Comparison of ENCODE assay signal across 12 cellular contexts in the genomic region with DNA sequence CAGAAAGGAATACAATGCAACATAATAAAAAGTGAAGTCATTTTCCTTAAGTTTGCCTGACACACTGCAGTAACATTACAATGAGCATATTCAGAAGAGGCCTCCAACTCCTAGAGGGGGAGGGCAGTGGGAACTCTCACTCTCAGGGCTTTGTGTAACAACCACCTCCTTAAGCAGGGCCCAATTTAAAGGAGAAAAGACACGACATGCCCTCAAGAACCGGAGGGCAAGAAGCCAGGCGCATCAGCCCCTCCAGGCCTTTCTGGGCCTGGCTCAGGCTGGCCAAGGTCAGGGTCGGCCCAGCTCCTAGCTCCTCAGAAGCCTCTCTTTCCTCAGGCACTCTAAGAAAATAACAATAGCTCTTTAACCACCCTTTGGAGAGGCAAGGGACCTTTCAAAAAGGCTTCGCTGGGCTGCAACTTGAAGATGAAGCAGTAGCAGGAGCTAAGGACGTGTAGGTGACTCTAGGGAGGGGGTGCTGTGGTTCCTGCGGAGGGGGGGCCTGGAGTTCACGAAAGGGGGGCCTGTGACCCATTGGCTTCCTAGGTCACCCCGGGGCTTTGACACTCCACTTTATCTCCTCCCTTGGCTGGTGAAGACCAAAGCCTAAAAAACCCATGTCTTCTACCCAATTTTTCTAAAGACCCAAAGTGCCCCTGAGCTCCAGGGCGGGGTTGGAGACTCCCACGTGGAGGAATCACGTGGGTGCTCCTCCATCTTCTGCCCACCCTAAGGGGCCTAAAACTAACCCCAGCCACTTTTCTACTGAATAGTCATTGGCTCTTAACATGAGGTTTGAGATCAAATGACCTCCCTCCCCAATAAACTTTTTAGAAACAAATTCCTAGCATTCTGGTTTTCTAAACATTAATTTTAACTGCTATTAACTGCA. TPM values are rescaled to one million over a fixed set of nuclear protein-coding genes. Genes with fewer than 3 reads are reported as not detected.
DNase-seq lines count a peak whose midpoint lies in the region; FAIRE-seq and TF ChIP-seq lines count a peak whose summit lies in the region.
"Had no signal": no experiment of that assay in that cellular context is flagged by ENCODE, and none has a peak within 500 bp of the region (broad histone marks: within the 10 kb centered on the region; RNA-seq: fewer than 3 reads in every experiment).

No MANE protein-coding gene starts in this region.

- H3K4me3 ChIP-seq in GM12864 (ENCODE audit: low read depth, low read length) = peak overlapping the region; percentile 2; the same call in 1 of the 2 replicates
- no peak overlapping the region for H3K4me3 ChIP-seq in NT2/D1 (ENCODE audit: insufficient read length, low read depth)
- H3K4me3 ChIP-seq in H1 (ENCODE audit: extremely low read depth in 1 of 4, insufficient read depth in 2 of 4, low read depth in 3 of 4, low read length in 4 of 4) = no peak overlapping the region
- no peak overlapping the region for H3K4me3 ChIP-seq in osteoblast (ENCODE audit: insufficient read depth, low read length)

- no peak overlapping the region for H2BK120ac ChIP-seq in H1 (replicated peaks; ENCODE audit: low read depth, low read length)

- no peak overlapping the region for H3K27ac ChIP-seq in H1 (ENCODE audit: low read depth, low read length)
- peak overlapping the region; percentile 60 for H3K27ac ChIP-seq in osteoblast (ENCODE audit: low read depth, low read length)

- H3K36me3 ChIP-seq in NT2/D1 (ENCODE audit: insufficient read depth, insufficient read length, low read length) = peaks cover 26% of the 10 kb centered on the region
- H3K36me3 ChIP-seq in H1 (ENCODE audit: control insufficient read depth in 2 of 4, insufficient read depth in 4 of 4, low read length in 3 of 4) = peaks cover 0 to 8% (median 0%) of the 10 kb centered on the region in 4 experiments; a peak in 3 of 8 replicates
- peaks cover 38% of the 10 kb centered on the region for H3K36me3 ChIP-seq in osteoblast (ENCODE audit: insufficient read depth, low read length)

- H3K79me1 ChIP-seq in H1 (ENCODE audit: low read depth, low read length) = peaks cover 9% of the 10 kb centered on the region

- H3K4me1 ChIP-seq in NT2/D1 (ENCODE audit: insufficient read depth, insufficient read length) = peaks cover 11% of the 10 kb centered on the region
- peaks cover 6 to 27% (median 15%) of the 10 kb centered on the region in 4 experiments for H3K4me1 ChIP-seq in H1 (replicated peaks in 1 of 4; ENCODE audit: control insufficient read depth in 3 of 4, insufficient read depth in 4 of 4, low read length in 3 of 4)
- peaks cover 74% of the 10 kb centered on the region for H3K4me1 ChIP-seq in osteoblast (ENCODE audit: insufficient read depth, low read length)

- no peak overlapping the region for H2BK5ac ChIP-seq in H1 (ENCODE audit: low read depth, low read length)

- peaks cover 10 to 15% of the 10 kb centered on the region in 2 experiments for H4K20me1 ChIP-seq in H1 (replicated peaks in 1 of 2; ENCODE audit: control insufficient read depth in 1 of 2, insufficient read depth in 2 of 2, low read length in 2 of 2)
- peaks cover 100% of the 10 kb centered on the region for H4K20me1 ChIP-seq in osteoblast (ENCODE audit: insufficient read depth, low read length)

- POLR2A ChIA-PET in H1 (lab: Charles Lee; ENCODE audit: partially characterized antibody) = interaction anchor here (1.0 to 1.4 kb wide), 3 partner anchors 9 to 13 kb away, joined by 4 to 6 read pairs (median 5); a partner anchor contains a TSS

- no peak overlapping the region for H2BK15ac ChIP-seq in H1 (ENCODE audit: low read length)

- no peak overlapping the region for H2BK12ac ChIP-seq in H1 (ENCODE audit: low read depth, low read length)

- no peak for TF ChIP-seq POLR2A in H1 (IDR thresholded peaks at IDR 0.05; ENCODE audit: control extremely low read depth in 1 of 2, low read depth in 2 of 2, low read length in 2 of 2)

- H3K23me2 ChIP-seq in H1 (ENCODE audit: low read depth, low read length) = peaks cover 7% of the 10 kb centered on the region

- FAIRE-seq in H1 (lab: Jason Lieb, UNC) = no peak

- H3K4me2 ChIP-seq in H1 (ENCODE audit: insufficient read depth in 1 of 2, low read depth in 2 of 2, low read length in 2 of 2) (peak overlapping the region; percentile 1 to 41; a peak in 2 of 4 replicates), osteoblast (ENCODE audit: insufficient read depth, low read length) (peak overlapping the region; percentile 4)

- no peak overlapping the region for H3K14ac ChIP-seq in H1 (ENCODE audit: insufficient read length)

- CTCF ChIA-PET in H1 (lab: Charles Lee; ENCODE audit: partially characterized antibody) = interaction anchor here (1.3 to 27.4 kb wide), 4 partner anchors 14 to 199 kb away, joined by 3 to 389 read pairs (median 6); a partner anchor contains a TSS

- H2AFZ ChIP-seq in H1 (ENCODE audit: low read length) (no peak overlapping the region), osteoblast (ENCODE audit: low read length) (no peak overlapping the region)

- H3K79me2 ChIP-seq in H1 (ENCODE audit: control insufficient read depth in 1 of 2, insufficient read depth in 2 of 2, low read length in 2 of 2) = peaks cover 0 to 3% of the 10 kb centered on the region in 2 experiments; a peak in 1 of 4 replicates
- peaks cover 100% of the 10 kb centered on the region for H3K79me2 ChIP-seq in osteoblast (ENCODE audit: insufficient read depth, low read length)

- H2BK20ac ChIP-seq in H1 (ENCODE audit: low read length) = no peak overlapping the region

- no peak overlapping the region for H4K91ac ChIP-seq in H1 (replicated peaks; ENCODE audit: insufficient read length, low read length)

- TF ChIP-seq RAD21 in H1 (IDR thresholded peaks at IDR 0.05 in 1 of 2, conservative IDR thresholded peaks at IDR 0.05 in 1 of 2; ENCODE audit: low read depth in 2 of 2, low read length in 2 of 2) = 0 out of 4 replicates have a peak, but pooled peaks of 1 of the 2 experiments have one; percentile 7

- no peak overlapping the region for H4K5ac ChIP-seq in H1 (ENCODE audit: insufficient read length, low read depth, low read length)

- TF ChIP-seq CTCF in GM12864 (IDR thresholded peaks at IDR 0.05; ENCODE audit: low read depth, low read length, missing control alignments) (no peak), H1 (IDR thresholded peaks at IDR 0.05; ENCODE audit: control extremely low read depth in 1 of 3, insufficient read depth in 1 of 3, low read depth in 1 of 3, low read length in 3 of 3) (no peak), osteoblast (IDR thresholded peaks at IDR 0.05; ENCODE audit: extremely low read depth, low read depth, low read length) (no peak)

- no peak for TF ChIP-seq EP300 in H1 (IDR thresholded peaks at IDR 0.05; ENCODE audit: borderline replicate concordance in 1 of 2, low read depth in 2 of 2, low read length in 2 of 2)

- H3K27me3 ChIP-seq in NT2/D1 (ENCODE audit: insufficient read depth, insufficient read length) = no peaks in the 10 kb centered on the region
- peaks cover 4 to 19% (median 11%) of the 10 kb centered on the region in 4 experiments; a peak in 6 of 7 replicates for H3K27me3 ChIP-seq in H1 (replicated peaks in 1 of 4; ENCODE audit: control insufficient read depth in 3 of 4, extremely low read depth in 1 of 4, insufficient read depth in 3 of 4, low read length in 3 of 4)
- no peaks in the 10 kb centered on the region for H3K27me3 ChIP-seq in osteoblast (ENCODE audit: insufficient read depth, low read length)

- WGBS in H1 (ENCODE audit: extremely low coverage in 1 of 2, insufficient coverage in 1 of 2, insufficient read length in 1 of 2, insufficient replicate concordance in 2 of 2, low coverage in 1 of 2, low lambda C conversion rate in 2 of 2, missing lambda C conversion rate in 1 of 2), 2 experiments = 45% methylated on average over 11 of the region's 12 CpGs; no CpG with 5 or more reads in 1 of the 2 experiments

- H2AK5ac ChIP-seq in H1 (ENCODE audit: low read depth, low read length) = no peak overlapping the region

- H3K9me3 ChIP-seq in NT2/D1 (ENCODE audit: insufficient read depth, low read length) (no peaks in the 10 kb centered on the region), H1 (ENCODE audit: insufficient read depth in 2 of 2, low read depth in 1 of 2, low read length in 1 of 2) (no peaks in the 10 kb centered on the region), osteoblast (ENCODE audit: low read depth, low read length) (no peaks in the 10 kb centered on the region)

- H4K8ac ChIP-seq in H1 (ENCODE audit: extremely low read depth, insufficient read depth, low read length) = no peak overlapping the region

- no peak overlapping the region for H3K4ac ChIP-seq in H1 (replicated peaks; ENCODE audit: insufficient read length, low read depth, low read length)

- H3K9ac ChIP-seq in NT2/D1 (ENCODE audit: insufficient read length, low read depth) (no peak overlapping the region), H1 (replicated peaks in 1 of 4; ENCODE audit: extremely low read depth in 1 of 4, low read depth in 3 of 4, low read length in 3 of 4) (no peak overlapping the region)

- H3K18ac ChIP-seq in H1 (ENCODE audit: extremely low read depth, low read length) = no peak overlapping the region

- DNase-seq in GM12864 (ENCODE audit: low read depth) (no peak), NT2/D1 (ENCODE audit: low read depth, low spot score) (peak; percentile 63), H1 (ENCODE audit: low read depth in 1 of 2, low spot score in 2 of 2) (no peak), osteoblast (ENCODE audit: insufficient read length, low spot score, missing footprints) (no peak), activated gamma-delta T cell treated with Interleukin-2 at 50 U/mL for 16 hours (no peak), NCI-H2107 (lab: John Stamatoyannopoulos, UW) (no peak), NCI-H2171 treated with DMSO at 0.1 percent for 48 hours (lab: John Stamatoyannopoulos, UW) (no peak)
- no peak for DNase-seq in activated CD4-positive, CD25-positive, alpha-beta regulatory T cell treated with anti-CD3 and anti-CD28 coated beads, Interleukin-2, amount 50 U/mL, for 72 hours
- DNase-seq: EL; NCI-H2081 treated with DMSO at 0.1 percent for 48 hours; stimulated activated CD4-positive, alpha-beta T cell treated with anti-CD3 and anti-CD28 coated beads, Interleukin-15, amount 100 ng/mL, for 24 hours; stimulated activated naive CD8-positive, alpha-beta T cell treated with anti-CD3 and anti-CD28 coated beads, Interleukin-15, amount 100 ng/mL, for 72 hours had no signal

- no peak overlapping the region for H3K23ac ChIP-seq in H1 (ENCODE audit: insufficient read length)

- H3K56ac ChIP-seq in H1 (replicated peaks; ENCODE audit: insufficient read length, low read depth, low read length) = no peak overlapping the region

TF ChIP-seq in H1, 55 proteins besides CTCF, POLR2A, EP300 and RAD21 (continues in another document):
- no peak for TF ChIP-seq JUN (IDR thresholded peaks at IDR 0.05; ENCODE audit: low read depth, low read length)

RNA-seq across cellular contexts. Expression of a gene that starts 13.3 kb away (rescaled TPM):
- total RNA-seq in H1 (2021; fragmentation: NEBNext Ultra II Directional; extraction: Animal tissue kit (Norgen Biotek cat#: 25700)) = 4.5 and 5.7 TPM in 2 replicates
- 2.9 and 3.5 TPM in 2 replicates for polyA plus RNA-seq in H1 (2011; rRNA removed)
- 2.8 TPM for polyA plus RNA-seq in H1 (2011; cell fraction: cytosol; rRNA removed)
- 4.9 TPM for polyA plus RNA-seq in H1 (2011; cell fraction: nucleus; rRNA removed)
- 3.8 to 5.6 TPM (median 4.6 TPM) in 4 replicates for polyA plus RNA-seq in H1 (2012, experiment 1 of 2)
- 0.83 TPM for polyA plus RNA-seq in H1 (2012, experiment 2 of 2)
- 4.6 TPM for polyA plus RNA-seq in H1 (2013, experiment 1 of 2)
- polyA plus RNA-seq in H1 (2013, experiment 2 of 2) = 4.4 TPM
- 3.9 and 5.4 TPM in 2 replicates for polyA minus RNA-seq in H1 (2011; rRNA and poly(A)+ RNA removed)
- 4.2 TPM for polyA minus RNA-seq in H1 (2011; cell fraction: cytosol; rRNA and poly(A)+ RNA removed)
- 13.4 TPM for polyA minus RNA-seq in H1 (2011; cell fraction: nucleus; rRNA and poly(A)+ RNA removed)
- 24.6 and 26.5 TPM in 2 replicates for total RNA-seq in osteoblast
